In genomic region chr3:53163459-53164387, GRCh38 we compare ENCODE assay signal across 1 cellular context.
TF ChIP-seq lines count a peak whose summit lies in the region.

No MANE protein-coding gene starts in this region.

TF ChIP-seq in GM12878, 131 proteins besides CTCF, POLR2A, EP300 and RAD21:
- peak; percentile 0 for TF ChIP-seq MEF2B (IDR thresholded peaks at IDR 0.05; ENCODE audit: partially characterized antibody, poor library complexity, severe bottlenecking)
- TF ChIP-seq, protein P1, sequence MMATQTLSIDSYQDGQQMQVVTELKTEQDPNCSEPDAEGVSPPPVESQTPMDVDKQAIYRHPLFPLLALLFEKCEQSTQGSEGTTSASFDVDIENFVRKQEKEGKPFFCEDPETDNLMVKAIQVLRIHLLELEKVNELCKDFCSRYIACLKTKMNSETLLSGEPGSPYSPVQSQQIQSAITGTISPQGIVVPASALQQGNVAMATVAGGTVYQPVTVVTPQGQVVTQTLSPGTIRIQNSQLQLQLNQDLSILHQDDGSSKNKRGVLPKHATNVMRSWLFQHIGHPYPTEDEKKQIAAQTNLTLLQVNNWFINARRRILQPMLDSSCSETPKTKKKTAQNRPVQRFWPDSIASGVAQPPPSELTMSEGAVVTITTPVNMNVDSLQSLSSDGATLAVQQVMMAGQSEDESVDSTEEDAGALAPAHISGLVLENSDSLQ (IDR thresholded peaks at IDR 0.05), result no peak
